ENCODE assay signal across 8 cellular contexts in genomic region chr15:29822685-29823459, GRCh38. TPM values are rescaled to one million over a fixed set of nuclear protein-coding genes. Genes with fewer than 3 reads are reported as not detected.
DNase-seq lines count a peak whose midpoint lies in the region; ATAC-seq and TF ChIP-seq lines count a peak whose summit lies in the region.

No MANE protein-coding gene starts in this region.

- H3K27ac ChIP-seq in IMR-90 (ENCODE audit: insufficient read depth, low read length) (peak overlapping the region; percentile 71), ascending aorta (peak overlapping the region; percentile 98 to 99), prostate gland (peak overlapping the region; percentile 97)

- H3K18ac ChIP-seq in IMR-90 (ENCODE audit: low read depth, low read length) = peak overlapping the region; percentile 63

- H4K5ac ChIP-seq in IMR-90 (ENCODE audit: low read depth, low read length) = peak overlapping the region; percentile 35

- H3K9ac ChIP-seq in IMR-90 (ENCODE audit: low read depth, low read length) = peak overlapping the region; percentile 47

- peak overlapping the region; percentile 81; the same call in 1 of the 2 replicates for H3K56ac ChIP-seq in IMR-90 (ENCODE audit: extremely low read depth, insufficient read depth, low read length)

- BruUV-seq in IMR-90 (replicated peaks; lab: Mats Ljungman, UMichigan) = TSS peak; percentile 50

- peak overlapping the region; percentile 64 for H3K4me2 ChIP-seq in IMR-90 (ENCODE audit: low read depth, low read length)

- 0 out of 4 replicates have a peak, but pooled peaks cover 0 to 3% of the 10 kb centered on the region in 2 experiments for H3K79me1 ChIP-seq in IMR-90 (ENCODE audit: low read depth in 1 of 2, low read length in 2 of 2)

- peak overlapping the region; percentile 98 for H2AFZ ChIP-seq in IMR-90 (replicated peaks; ENCODE audit: low read length, poor library complexity)

- peak overlapping the region; percentile 91 for H2AK9ac ChIP-seq in IMR-90 (replicated peaks; ENCODE audit: low read depth, low read length, poor library complexity)

- H3K9me3 ChIP-seq in IMR-90 (ENCODE audit: control insufficient read depth, insufficient read depth, low read length) (no peaks in the 10 kb centered on the region), ascending aorta (no peaks in the 10 kb centered on the region), prostate gland (no peaks in the 10 kb centered on the region)

- TF ChIP-seq CTCF in IMR-90 (conservative IDR thresholded peaks at IDR 0.05; ENCODE audit: low read depth, low read length) (no peak), ascending aorta (IDR thresholded peaks at IDR 0.05) (no peak), prostate gland (IDR thresholded peaks at IDR 0.05) (no peak)

- peak overlapping the region; percentile 83; the same call in 1 of the 2 replicates for H2AK5ac ChIP-seq in IMR-90 (ENCODE audit: low read depth, low read length)

- no peak for TF ChIP-seq POLR2A in IMR-90 (IDR thresholded peaks at IDR 0.05; ENCODE audit: low read depth, low read length)
- TF ChIP-seq POLR2A in prostate gland (IDR thresholded peaks at IDR 0.05) = no peak

- H3K9me1 ChIP-seq in IMR-90 (ENCODE audit: insufficient read depth, low read length) = peaks cover 5% of the 10 kb centered on the region; the same call in 1 of the 2 replicates

- WGBS in IMR-90 (ENCODE audit: extremely low coverage in 2 of 2, insufficient read length in 1 of 2), 2 experiments = 4% methylated on average over 21 of the region's 31 CpGs; no CpG with 5 or more reads in 1 of the 2 experiments
- 11% methylated on average over 31 of the region's 31 CpGs for WGBS in prostate gland

- H3K27me3 ChIP-seq in IMR-90 (ENCODE audit: control insufficient read depth, insufficient read depth, low read length) (no peaks in the 10 kb centered on the region), ascending aorta (no peaks in the 10 kb centered on the region), prostate gland (replicated peaks; ENCODE audit: insufficient read depth) (no peaks in the 10 kb centered on the region)

- CTCF ChIA-PET in IMR-90 (lab: Yijun Ruan, JAX) = interaction anchor here (1.9 kb wide), 1 partner anchor 103 kb away, joined by 10 read pairs; no protein-coding TSS in a partner anchor

- peak overlapping the region; percentile 78 for H4K91ac ChIP-seq in IMR-90 (ENCODE audit: insufficient read depth, low read depth, low read length)

- peaks cover 23% of the 10 kb centered on the region for H4K20me1 ChIP-seq in IMR-90 (ENCODE audit: insufficient read depth, low read length)

- peaks cover 11% of the 10 kb centered on the region for H3K4me1 ChIP-seq in IMR-90 (ENCODE audit: control insufficient read depth, insufficient read depth, low read length)
- peaks cover 0 to 5% of the 10 kb centered on the region in 2 donors for H3K4me1 ChIP-seq in ascending aorta
- no peaks in the 10 kb centered on the region for H3K4me1 ChIP-seq in prostate gland (replicated peaks)

- dilution Hi-C loops in IMR-90 (cut with HindIII; ENCODE audit: low sequenced_read_pairs, unreplicated experiment) = no loop called here

- H3K36me3 ChIP-seq in IMR-90 (ENCODE audit: control insufficient read depth, insufficient read depth, low read length) (no peaks in the 10 kb centered on the region), ascending aorta (no peaks in the 10 kb centered on the region), prostate gland (no peaks in the 10 kb centered on the region)

- peak overlapping the region; percentile 86; the same call in 1 of the 2 replicates for H2BK20ac ChIP-seq in IMR-90 (ENCODE audit: low read depth, low read length)

- in situ Hi-C loops in IMR-90 (cut with MboI; ENCODE audit: low sequenced_read_pairs) = no loop called here

- peak overlapping the region; percentile 82; the same call in 2 of the 3 replicates for H2BK15ac ChIP-seq in IMR-90 (ENCODE audit: low read depth, low read length)

- H2BK120ac ChIP-seq in IMR-90 (ENCODE audit: low read depth, low read length) = peak overlapping the region; percentile 84

- H2BK5ac ChIP-seq in IMR-90 (ENCODE audit: low read depth, low read length, poor library complexity, severe bottlenecking) = peak overlapping the region; percentile 74

- DNase-seq in COLO829 (ENCODE audit: low spot score) = peak; percentile 16
- peak; percentile 83 for DNase-seq in IMR-90
- peak; percentile 45 to 91 for DNase-seq in ascending aorta (ENCODE audit: low spot score in 2 of 2)
- DNase-seq in hypothalamus (lab: John Stamatoyannopoulos, UW) = peak in 42 of 51 donors; percentile 30 to 85 (median 70)
- peak; percentile 57 for DNase-seq in prostate gland (ENCODE audit: low spot score)
- no peak for DNase-seq in activated effector memory CD4-positive, alpha-beta T cell treated with Interleukin-2 at 50 U/mL for 16 hours

- H3K4me3 ChIP-seq in IMR-90 (ENCODE audit: insufficient read depth, low read depth, low read length) = peak overlapping the region; percentile 95
- H3K4me3 ChIP-seq in ascending aorta = peak overlapping the region; percentile 77 to 96
- peak overlapping the region; percentile 94 for H3K4me3 ChIP-seq in prostate gland

- peak overlapping the region; percentile 65 to 86 for H4K8ac ChIP-seq in IMR-90 (ENCODE audit: low read depth in 2 of 2, low read length in 2 of 2)

- H3K14ac ChIP-seq in IMR-90 (replicated peaks; ENCODE audit: low read depth, low read length) = peak overlapping the region; percentile 84

- no peak for TF ChIP-seq RAD21 in IMR-90 (IDR thresholded peaks at IDR 0.05; ENCODE audit: low read length)

- peak overlapping the region; percentile 92 for H3K23ac ChIP-seq in IMR-90 (ENCODE audit: low read depth, low read length)

- ATAC-seq in IMR-90 (ENCODE audit: low read depth) (peak; percentile 24), HG02973 (IDR thresholded peaks at IDR 0.05; ENCODE audit: unreplicated experiment) (no peak), GM18909 (IDR thresholded peaks at IDR 0.05; ENCODE audit: poor library complexity, unreplicated experiment) (no peak)

- intact Hi-C loops in IMR-90 (cut with micrococcal nuclease) (no loop called here), ascending aorta (cut with DNase I) (loop anchor here (1.0 to 5.0 kb wide), 5 partner anchors 48 to 551 kb away; no protein-coding TSS in a partner anchor), prostate gland (cut with DNase I) (loop anchor here (10.0 kb wide), 2 partner anchors 92 to 252 kb away; no protein-coding TSS in a partner anchor)

- POLR2A ChIA-PET in IMR-90 (lab: Charles Lee; ENCODE audit: unreplicated experiment) = interaction anchor here (0.5 to 0.7 kb wide), 2 partner anchors 102 to 1607 kb away, joined by 3 to 4 read pairs; no protein-coding TSS in a partner anchor

- H3K4ac ChIP-seq in IMR-90 (ENCODE audit: low read depth, low read length) = peak overlapping the region; percentile 88

TF ChIP-seq in IMR-90, 13 proteins besides CTCF, POLR2A, EP300 and RAD21:
- TF ChIP-seq MAZ (IDR thresholded peaks at IDR 0.05; ENCODE audit: borderline replicate concordance, low read depth, low read length) = no peak
- no peak for TF ChIP-seq ELK1 (IDR thresholded peaks at IDR 0.05; ENCODE audit: borderline replicate concordance, low read depth, low read length)
- TF ChIP-seq MXI1 (IDR thresholded peaks at IDR 0.05; ENCODE audit: borderline replicate concordance, low read depth, low read length) = peak; percentile 97
- TF ChIP-seq FOS (IDR thresholded peaks at IDR 0.05; ENCODE audit: low read depth, low read length) = peak; percentile 57; the same call in 1 of the 2 replicates
- peak; percentile 69 for TF ChIP-seq BHLHE40 (IDR thresholded peaks at IDR 0.05; ENCODE audit: low read depth, low read length)
- TF ChIP-seq CEBPB (IDR thresholded peaks at IDR 0.05; ENCODE audit: low read depth, low read length) = no peak
- TF ChIP-seq RFX5 (IDR thresholded peaks at IDR 0.05; ENCODE audit: low read depth, low read length) = no peak
- TF ChIP-seq NFE2L2 (IDR thresholded peaks at IDR 0.05; ENCODE audit: low read depth, low read length) = peak; percentile 27; the same call in 1 of the 2 replicates
- 0 out of 2 replicates have a peak, but pooled peaks have one; percentile 65 for TF ChIP-seq CHD1 (IDR thresholded peaks at IDR 0.05; ENCODE audit: low read depth, low read length)
- 0 out of 2 replicates have a peak, but pooled peaks have one; percentile 1 for TF ChIP-seq SMC3 (IDR thresholded peaks at IDR 0.05; ENCODE audit: low read depth, low read length)
- no peak for TF ChIP-seq MAFK (IDR thresholded peaks at IDR 0.05; ENCODE audit: low read depth, low read length)
- 0 out of 2 replicates have a peak, but pooled peaks have one; percentile 18 for TF ChIP-seq USF2 (IDR thresholded peaks at IDR 0.05; ENCODE audit: low read depth, low read length)
- no peak for TF ChIP-seq RCOR1 (IDR thresholded peaks at IDR 0.05; ENCODE audit: insufficient replicate concordance, low read length)

RNA-seq across cellular contexts. Expression of gene TJP1, which starts 0.6 kb away (rescaled TPM):
- 43.4 and 61.7 TPM in 2 replicates for total RNA-seq in IMR-90 (2012; rRNA removed)
- 41.9 and 42.2 TPM in 2 replicates for polyA plus RNA-seq in IMR-90 (2012; rRNA removed)
- 13.8 and 15.5 TPM in 2 replicates for polyA plus RNA-seq in IMR-90 (2012; cell fraction: cytosol; rRNA removed)
- 15.4 and 56.9 TPM in 2 replicates for polyA plus RNA-seq in IMR-90 (2012; cell fraction: nucleus; rRNA removed; ENCODE audit: low replicate concordance)
- total RNA-seq in ascending aorta = 90.0 TPM
- total RNA-seq in prostate gland = 100 to 1,000 TPM in 1 of 2 donors, 10 to 100 TPM in 1; 88.4 to 216 TPM
